In the genomic region with DNA sequence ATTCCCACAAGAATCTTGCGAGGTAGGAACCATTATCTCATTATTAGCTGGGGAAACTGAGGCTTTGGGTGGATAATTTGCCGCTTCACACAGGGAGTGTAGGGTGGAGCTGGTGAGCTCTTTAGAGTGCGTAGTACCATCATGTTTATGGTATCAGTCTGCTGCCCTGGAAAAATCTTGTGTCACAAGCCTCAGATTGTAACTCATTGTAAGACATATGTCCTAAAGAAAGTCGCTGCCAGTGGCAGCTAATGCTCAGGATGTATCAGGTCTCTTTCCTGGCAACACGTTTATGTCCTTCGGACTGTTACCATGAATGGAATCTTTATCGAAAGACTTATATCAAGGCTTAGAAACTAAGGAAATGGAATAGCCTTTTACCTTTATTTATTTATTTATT, we compare ENCODE assay signal across 1 cellular context.
TF ChIP-seq lines count a peak whose summit lies in the region.

No MANE protein-coding gene starts in this region.

TF ChIP-seq in K562, 482 proteins besides CTCF, POLR2A, EP300 and RAD21 (continued from another document):
- TF ChIP-seq, protein P1, sequence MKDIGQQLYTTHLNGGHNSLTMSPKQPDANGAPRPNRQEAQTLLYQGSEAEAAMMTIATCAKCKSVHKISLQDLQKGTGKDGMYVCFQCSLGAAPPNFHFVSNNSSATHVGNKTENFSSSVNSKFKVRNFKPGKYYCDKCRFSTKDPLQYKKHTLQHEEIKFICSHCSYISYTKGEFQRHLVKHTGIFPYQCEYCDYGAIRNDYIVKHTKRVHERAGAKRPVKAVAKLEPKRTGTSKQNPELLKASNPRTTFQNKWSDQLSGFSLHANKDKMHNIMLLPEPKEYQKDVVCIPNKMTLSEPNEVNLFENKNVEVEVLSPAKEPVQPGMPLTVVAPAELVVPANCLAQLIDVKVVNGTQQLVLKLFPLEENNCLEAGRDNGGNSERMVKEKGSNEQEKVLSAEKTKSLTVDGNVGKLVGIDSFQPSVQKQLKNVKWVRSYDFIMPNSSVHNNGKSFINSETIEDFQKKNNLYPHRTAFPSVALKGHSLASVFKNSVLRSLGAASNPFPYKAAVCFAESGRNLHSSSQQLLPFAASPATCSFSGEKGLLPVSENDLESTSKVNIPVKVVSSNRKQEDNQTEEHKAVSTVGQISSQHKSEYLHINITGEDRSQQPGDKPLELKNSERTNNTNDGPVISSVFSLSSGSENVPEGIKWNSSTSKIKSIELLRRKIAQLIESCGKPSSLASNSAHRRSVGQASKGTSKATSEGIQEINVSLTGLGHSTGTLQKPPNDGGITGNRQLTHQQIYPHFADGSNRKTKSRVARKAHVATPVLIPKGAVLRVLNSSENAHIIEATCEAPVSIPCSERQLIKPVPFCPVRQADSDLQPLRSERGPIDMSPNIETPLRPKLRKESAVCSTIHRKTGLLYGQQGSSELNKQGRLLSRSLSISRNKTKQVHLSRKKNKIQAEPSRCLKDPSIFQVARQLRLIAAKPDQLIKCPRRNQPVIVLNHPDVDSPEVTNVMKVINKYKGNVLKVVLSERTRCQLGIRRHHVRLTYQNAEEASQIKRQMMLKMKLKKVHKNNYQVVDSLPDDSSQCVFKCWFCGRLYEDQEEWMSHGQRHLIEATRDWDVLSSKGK (CRISPR knock-in tag; IDR thresholded peaks at IDR 0.05): no peak
- TF ChIP-seq CHD4 (IDR thresholded peaks at IDR 0.05; ENCODE audit: insufficient read depth, insufficient replicate concordance, low read depth, low read length, poor library complexity, severe bottlenecking) (no peak), CREBBP (IDR thresholded peaks at IDR 0.05; ENCODE audit: low read depth, low read length) (no peak), TEAD4 (IDR thresholded peaks at IDR 0.05; ENCODE audit: low read length) (no peak), TEAD4 (CRISPR knock-in tag; IDR thresholded peaks at IDR 0.05; ENCODE audit: borderline replicate concordance) (no peak), ZNF431 (CRISPR knock-in tag; IDR thresholded peaks at IDR 0.05) (no peak), ARNT (IDR thresholded peaks at IDR 0.05) (no peak), FOXA1 (IDR thresholded peaks at IDR 0.05; ENCODE audit: borderline replicate concordance) (no peak), ZKSCAN8 (CRISPR knock-in tag; IDR thresholded peaks at IDR 0.05) (no peak), MXI1 (IDR thresholded peaks at IDR 0.05; ENCODE audit: low read depth, low read length) (no peak), ZNF274 (IDR thresholded peaks at IDR 0.05; ENCODE audit: borderline replicate concordance, low read depth, low read length) (no peak), ILK (tag; IDR thresholded peaks at IDR 0.05; ENCODE audit: borderline replicate concordance, low read depth) (no peak), SAFB2 (IDR thresholded peaks at IDR 0.05; ENCODE audit: borderline replicate concordance, low read depth, low read length, severe bottlenecking) (no peak), SMARCC2 (IDR thresholded peaks at IDR 0.05; ENCODE audit: low read depth) (no peak)
- TF ChIP-seq, protein P2, sequence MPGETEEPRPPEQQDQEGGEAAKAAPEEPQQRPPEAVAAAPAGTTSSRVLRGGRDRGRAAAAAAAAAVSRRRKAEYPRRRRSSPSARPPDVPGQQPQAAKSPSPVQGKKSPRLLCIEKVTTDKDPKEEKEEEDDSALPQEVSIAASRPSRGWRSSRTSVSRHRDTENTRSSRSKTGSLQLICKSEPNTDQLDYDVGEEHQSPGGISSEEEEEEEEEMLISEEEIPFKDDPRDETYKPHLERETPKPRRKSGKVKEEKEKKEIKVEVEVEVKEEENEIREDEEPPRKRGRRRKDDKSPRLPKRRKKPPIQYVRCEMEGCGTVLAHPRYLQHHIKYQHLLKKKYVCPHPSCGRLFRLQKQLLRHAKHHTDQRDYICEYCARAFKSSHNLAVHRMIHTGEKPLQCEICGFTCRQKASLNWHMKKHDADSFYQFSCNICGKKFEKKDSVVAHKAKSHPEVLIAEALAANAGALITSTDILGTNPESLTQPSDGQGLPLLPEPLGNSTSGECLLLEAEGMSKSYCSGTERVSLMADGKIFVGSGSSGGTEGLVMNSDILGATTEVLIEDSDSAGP (CRISPR knock-in tag; IDR thresholded peaks at IDR 0.05): no peak
- TF ChIP-seq, protein P3, sequence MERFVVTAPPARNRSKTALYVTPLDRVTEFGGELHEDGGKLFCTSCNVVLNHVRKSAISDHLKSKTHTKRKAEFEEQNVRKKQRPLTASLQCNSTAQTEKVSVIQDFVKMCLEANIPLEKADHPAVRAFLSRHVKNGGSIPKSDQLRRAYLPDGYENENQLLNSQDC (CRISPR knock-in tag; IDR thresholded peaks at IDR 0.05): no peak
